ENCODE assay signal across 8 cellular contexts in the genomic region with DNA sequence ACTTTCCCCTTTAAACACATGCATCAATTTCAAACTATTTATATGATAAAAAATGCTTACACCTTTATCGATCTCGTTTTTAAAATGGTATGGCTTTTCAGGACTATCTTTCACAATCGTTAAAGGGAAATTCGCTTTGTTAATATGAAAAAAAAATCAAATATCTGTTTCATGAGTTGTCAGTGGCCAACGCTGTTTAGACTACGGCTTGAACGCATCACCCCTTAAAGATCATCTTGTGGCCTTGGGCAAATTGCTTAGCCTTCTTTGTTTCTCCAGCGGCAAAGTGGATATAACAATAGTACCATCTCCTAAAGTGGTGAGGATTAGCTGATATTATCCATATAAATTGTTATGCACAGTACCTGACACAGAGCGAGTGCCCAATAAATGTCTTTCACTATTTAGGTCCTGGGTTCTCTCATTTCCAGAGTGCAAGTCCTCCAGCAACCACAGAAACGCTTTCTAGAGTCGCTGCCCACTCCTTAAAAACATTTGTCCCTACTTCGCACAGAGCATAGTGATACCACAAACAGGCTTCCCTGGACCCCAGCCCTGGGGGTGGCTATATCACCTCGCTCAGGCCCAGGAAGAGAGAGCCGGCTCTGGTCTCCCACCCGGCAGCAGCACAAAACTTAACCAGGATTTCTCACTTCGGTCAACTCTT. TPM values are rescaled to one million over a fixed set of nuclear protein-coding genes. Genes with fewer than 3 reads are reported as not detected.
DNase-seq lines count a peak whose midpoint lies in the region; ATAC-seq and TF ChIP-seq lines count a peak whose summit lies in the region.

No MANE protein-coding gene starts in this region.

- H3F3A ChIP-seq in GM23248 (ENCODE audit: insufficient read depth) = peaks cover 7% of the 10 kb centered on the region; the same call in 1 of the 2 replicates

- no peaks in the 10 kb centered on the region for H3K4me1 ChIP-seq in GM23248 (ENCODE audit: insufficient read depth)
- no peaks in the 10 kb centered on the region for H3K4me1 ChIP-seq in rectal smooth muscle tissue (ENCODE audit: control insufficient read depth, insufficient read depth, low read length)

- no peaks in the 10 kb centered on the region for H3K9me2 ChIP-seq in GM23248 (ENCODE audit: insufficient read depth)

- ATAC-seq in SK-N-SH treated with all-trans-retinoic acid at 6 μM for 48 hours (peak; percentile 17; the same call in 2 of the 3 replicates), GM21528 (IDR thresholded peaks at IDR 0.05; ENCODE audit: low FRiP score, unreplicated experiment) (no peak), HG03045 (IDR thresholded peaks at IDR 0.05; ENCODE audit: unreplicated experiment) (no peak), HG03175 (IDR thresholded peaks at IDR 0.05; ENCODE audit: unreplicated experiment) (no peak)

- H3K36me3 ChIP-seq in GM23248 (ENCODE audit: low read depth) (no peaks in the 10 kb centered on the region), rectal smooth muscle tissue (ENCODE audit: control insufficient read depth, insufficient read depth, low read length) (no peaks in the 10 kb centered on the region)

- H3K27me3 ChIP-seq in GM23248 (replicated peaks; ENCODE audit: insufficient read depth) (no peaks in the 10 kb centered on the region), rectal smooth muscle tissue (ENCODE audit: control insufficient read depth, insufficient read depth, low read length) (no peaks in the 10 kb centered on the region)

- WGBS in GM23248 (ENCODE audit: low coverage in 1 of 2, low lambda C conversion rate in 2 of 2, missing lambda C conversion rate in 2 of 2), 2 experiments = 48 to 50% methylated on average over 16 of the region's 16 CpGs

- H3K4me3 ChIP-seq in AG10803 (ENCODE audit: low read length) = peak overlapping the region; percentile 79
- H3K4me3 ChIP-seq in GM23248 = peak overlapping the region; percentile 83
- H3K4me3 ChIP-seq in fibroblast of villous mesenchyme (ENCODE audit: low read depth, low read length) = peak overlapping the region; percentile 77
- peak overlapping the region; percentile 93 for H3K4me3 ChIP-seq in rectal smooth muscle tissue (ENCODE audit: low read length)

- H3K27ac ChIP-seq in GM23248 (no peak overlapping the region), rectal smooth muscle tissue (ENCODE audit: low read depth, low read length) (peak overlapping the region; percentile 40)

- peaks cover 7% of the 10 kb centered on the region; the same call in 1 of the 2 replicates for H3K79me2 ChIP-seq in GM23248 (ENCODE audit: insufficient read depth)

- in situ Hi-C loops in GM23248 (cut with MboI) = no loop called here

- no peaks in the 10 kb centered on the region for H3K9me3 ChIP-seq in GM23248 (ENCODE audit: low read depth)

- DNase-seq in AG10803 (ENCODE audit: low read depth) (peak; percentile 25), GM23248 (peak; percentile 34), fibroblast of villous mesenchyme (ENCODE audit: low read depth) (peak; percentile 13)

- H4K20me1 ChIP-seq in GM23248 (ENCODE audit: insufficient read depth) = no peaks in the 10 kb centered on the region

- peak overlapping the region; percentile 88 for H2AFZ ChIP-seq in GM23248

- peak overlapping the region; percentile 82 for H3K4me2 ChIP-seq in GM23248 (ENCODE audit: unreplicated experiment)

- H3K9ac ChIP-seq in GM23248 = peak overlapping the region; percentile 73
- peak overlapping the region; percentile 62 for H3K9ac ChIP-seq in rectal smooth muscle tissue (ENCODE audit: low read length)

- TF ChIP-seq CTCF in AG10803 (conservative IDR thresholded peaks at IDR 0.05; ENCODE audit: low read length) = no peak
- TF ChIP-seq CTCF in fibroblast of villous mesenchyme (IDR thresholded peaks at IDR 0.05; ENCODE audit: insufficient read depth, low read depth, low read length) = no peak

TF ChIP-seq in SK-N-SH treated with all-trans-retinoic acid at 6 μM for 48 hours, 23 proteins besides CTCF, POLR2A, EP300 and RAD21:
- TF ChIP-seq TCF4 (CRISPR knock-in tag; IDR thresholded peaks at IDR 0.05; ENCODE audit: borderline replicate concordance) = no peak
- TF ChIP-seq, protein P1, sequence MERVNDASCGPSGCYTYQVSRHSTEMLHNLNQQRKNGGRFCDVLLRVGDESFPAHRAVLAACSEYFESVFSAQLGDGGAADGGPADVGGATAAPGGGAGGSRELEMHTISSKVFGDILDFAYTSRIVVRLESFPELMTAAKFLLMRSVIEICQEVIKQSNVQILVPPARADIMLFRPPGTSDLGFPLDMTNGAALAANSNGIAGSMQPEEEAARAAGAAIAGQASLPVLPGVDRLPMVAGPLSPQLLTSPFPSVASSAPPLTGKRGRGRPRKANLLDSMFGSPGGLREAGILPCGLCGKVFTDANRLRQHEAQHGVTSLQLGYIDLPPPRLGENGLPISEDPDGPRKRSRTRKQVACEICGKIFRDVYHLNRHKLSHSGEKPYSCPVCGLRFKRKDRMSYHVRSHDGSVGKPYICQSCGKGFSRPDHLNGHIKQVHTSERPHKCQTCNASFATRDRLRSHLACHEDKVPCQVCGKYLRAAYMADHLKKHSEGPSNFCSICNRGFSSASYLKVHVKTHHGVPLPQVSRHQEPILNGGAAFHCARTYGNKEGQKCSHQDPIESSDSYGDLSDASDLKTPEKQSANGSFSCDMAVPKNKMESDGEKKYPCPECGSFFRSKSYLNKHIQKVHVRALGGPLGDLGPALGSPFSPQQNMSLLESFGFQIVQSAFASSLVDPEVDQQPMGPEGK (CRISPR knock-in tag; IDR thresholded peaks at IDR 0.05; ENCODE audit: borderline replicate concordance) = no peak
- TF ChIP-seq OSR1 (CRISPR knock-in tag; IDR thresholded peaks at IDR 0.05) = no peak
- no peak for TF ChIP-seq ESRRG (CRISPR knock-in tag; IDR thresholded peaks at IDR 0.05)
- TF ChIP-seq, protein P2, sequence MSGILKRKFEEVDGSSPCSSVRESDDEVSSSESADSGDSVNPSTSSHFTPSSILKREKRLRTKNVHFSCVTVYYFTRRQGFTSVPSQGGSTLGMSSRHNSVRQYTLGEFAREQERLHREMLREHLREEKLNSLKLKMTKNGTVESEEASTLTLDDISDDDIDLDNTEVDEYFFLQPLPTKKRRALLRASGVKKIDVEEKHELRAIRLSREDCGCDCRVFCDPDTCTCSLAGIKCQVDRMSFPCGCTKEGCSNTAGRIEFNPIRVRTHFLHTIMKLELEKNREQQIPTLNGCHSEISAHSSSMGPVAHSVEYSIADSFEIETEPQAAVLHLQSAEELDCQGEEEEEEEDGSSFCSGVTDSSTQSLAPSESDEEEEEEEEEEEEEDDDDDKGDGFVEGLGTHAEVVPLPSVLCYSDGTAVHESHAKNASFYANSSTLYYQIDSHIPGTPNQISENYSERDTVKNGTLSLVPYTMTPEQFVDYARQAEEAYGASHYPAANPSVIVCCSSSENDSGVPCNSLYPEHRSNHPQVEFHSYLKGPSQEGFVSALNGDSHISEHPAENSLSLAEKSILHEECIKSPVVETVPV (CRISPR knock-in tag; IDR thresholded peaks at IDR 0.05) = no peak
- TF ChIP-seq, protein P3, sequence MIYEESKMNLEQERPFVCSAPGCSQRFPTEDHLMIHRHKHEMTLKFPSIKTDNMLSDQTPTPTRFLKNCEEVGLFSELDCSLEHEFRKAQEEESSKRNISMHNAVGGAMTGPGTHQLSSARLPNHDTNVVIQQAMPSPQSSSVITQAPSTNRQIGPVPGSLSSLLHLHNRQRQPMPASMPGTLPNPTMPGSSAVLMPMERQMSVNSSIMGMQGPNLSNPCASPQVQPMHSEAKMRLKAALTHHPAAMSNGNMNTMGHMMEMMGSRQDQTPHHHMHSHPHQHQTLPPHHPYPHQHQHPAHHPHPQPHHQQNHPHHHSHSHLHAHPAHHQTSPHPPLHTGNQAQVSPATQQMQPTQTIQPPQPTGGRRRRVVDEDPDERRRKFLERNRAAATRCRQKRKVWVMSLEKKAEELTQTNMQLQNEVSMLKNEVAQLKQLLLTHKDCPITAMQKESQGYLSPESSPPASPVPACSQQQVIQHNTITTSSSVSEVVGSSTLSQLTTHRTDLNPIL (CRISPR knock-in tag; IDR thresholded peaks at IDR 0.05; ENCODE audit: low read depth) = no peak
- TF ChIP-seq ZNF565 (CRISPR knock-in tag; conservative IDR thresholded peaks at IDR 0.05; ENCODE audit: low read depth) = no peak
TF ChIP-seq in SK-N-SH treated with all-trans-retinoic acid at 6 μM for 48 hours: peak in this region for 0.

RNA-seq across cellular contexts. Expression of a gene that starts 0.9 kb away (rescaled TPM):
- 11.5 and 12.9 TPM in 2 replicates for total RNA-seq in GM23248 (2014; rRNA removed; shearing (Covaris generic))
- 11.5 and 12.4 TPM in 2 replicates for polyA plus RNA-seq in GM23248 (2016; fragmentation: Nextera tagmentation; extraction: Ambion mirVana)
- total RNA-seq in fibroblast of villous mesenchyme = 4.8 and 14.7 TPM in 2 replicates
